ENCODE assay signal across 27 cellular contexts in the genomic region with DNA sequence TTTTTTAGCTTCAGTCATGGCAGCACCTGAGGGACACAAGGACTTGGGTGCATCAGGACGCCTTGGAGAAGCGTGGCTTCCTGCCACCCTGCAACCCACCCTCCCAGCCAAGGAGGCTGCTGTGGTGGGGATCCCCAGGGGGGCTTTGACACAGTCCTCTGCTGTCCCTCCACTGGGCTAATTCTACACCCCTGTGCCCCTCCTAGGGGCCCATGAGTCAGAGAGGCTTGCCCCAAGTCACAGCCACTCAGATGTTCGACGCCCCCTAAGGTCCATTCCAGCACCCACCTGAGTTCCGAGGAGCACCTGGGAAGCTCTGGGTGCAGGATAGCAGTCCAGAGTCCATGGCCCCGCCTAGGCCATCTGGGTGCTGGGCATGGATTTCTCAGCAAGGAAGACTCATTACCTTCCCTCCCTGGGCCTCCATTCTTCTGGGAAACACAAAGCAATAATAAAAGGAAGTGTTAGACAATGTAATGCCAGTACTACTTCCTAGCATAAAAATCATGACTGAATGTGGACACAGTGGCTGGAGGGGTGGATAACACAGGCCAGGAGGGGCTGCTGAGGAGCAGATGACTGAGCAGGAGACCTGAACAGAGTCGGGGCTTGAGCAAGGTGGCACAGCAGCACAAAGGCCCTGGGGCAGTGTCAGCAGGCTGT. TPM values are rescaled to one million over a fixed set of nuclear protein-coding genes. Genes with fewer than 3 reads are reported as not detected.
DNase-seq lines count a peak whose midpoint lies in the region; ATAC-seq, FAIRE-seq and TF ChIP-seq lines count a peak whose summit lies in the region.
"Had no signal": no experiment of that assay in that cellular context is flagged by ENCODE, and none has a peak within 500 bp of the region (broad histone marks: within the 10 kb centered on the region; RNA-seq: fewer than 3 reads in every experiment).

No MANE protein-coding gene starts in this region.

- no peak overlapping the region for H4K5ac ChIP-seq in H1 (ENCODE audit: insufficient read length, low read depth, low read length)

- H3K14ac ChIP-seq in H1 (ENCODE audit: insufficient read length) = no peak overlapping the region

- H3K4me2 ChIP-seq in Karpas-422 (ENCODE audit: low read depth, low read length, poor library complexity, severe bottlenecking) (no peak overlapping the region), H1 (ENCODE audit: insufficient read depth in 1 of 2, low read depth in 2 of 2, low read length in 2 of 2) (no peak overlapping the region)

- H4K91ac ChIP-seq in H1 (replicated peaks; ENCODE audit: insufficient read length, low read length) = no peak overlapping the region

- H2BK20ac ChIP-seq in H1 (ENCODE audit: low read length) = no peak overlapping the region

- H2AK5ac ChIP-seq in H1 (ENCODE audit: low read depth, low read length) = no peak overlapping the region

- H3K4me3 ChIP-seq in Karpas-422 (ENCODE audit: low read length) = no peak overlapping the region
- no peak overlapping the region for H3K4me3 ChIP-seq in H1 (ENCODE audit: extremely low read depth in 1 of 4, insufficient read depth in 2 of 4, low read depth in 3 of 4, low read length in 4 of 4)
- no peak overlapping the region for H3K4me3 ChIP-seq in upper lobe of right lung
- H3K4me3 ChIP-seq in esophagus squamous epithelium = no peak overlapping the region
- H3K4me3 ChIP-seq: K562 had no signal

- H2BK120ac ChIP-seq in H1 (replicated peaks; ENCODE audit: low read depth, low read length) = no peak overlapping the region

- DNase-seq in Karpas-422 = peak; percentile 17
- DNase-seq in H1 (ENCODE audit: low read depth in 1 of 2, low spot score in 2 of 2) = no peak
- peak; percentile 53 for DNase-seq in mesenteric fat pad (ENCODE audit: low spot score)
- peak; percentile 50 for DNase-seq in upper lobe of right lung
- no peak for DNase-seq in esophagus squamous epithelium (lab: John Stamatoyannopoulos, UW)
- no peak for DNase-seq in H54 (ENCODE audit: insufficient read length, low spot score)
- DNase-seq in T1000 (lab: John Stamatoyannopoulos, UW) = no peak
- DNase-seq: C1 segment of cervical spinal cord; CD4-positive, alpha-beta memory T cell; COR-L47; MV-4-11; NCI-H1105; NCI-H1436 treated with DMSO at 0.1 percent for 48 hours; NCI-H187 treated with DMSO at 0.1 percent for 48 hours; NCI-H2107; NCI-H524; NCI-H774; PC-3; Right ventricle myocardium superior; RPMI8226 had no signal

- no peak for TF ChIP-seq CTCF in H1 (IDR thresholded peaks at IDR 0.05; ENCODE audit: control extremely low read depth in 1 of 3, insufficient read depth in 1 of 3, low read depth in 1 of 3, low read length in 3 of 3)
- no peak for TF ChIP-seq CTCF in upper lobe of right lung (IDR thresholded peaks at IDR 0.05)
- no peak for TF ChIP-seq CTCF in esophagus squamous epithelium (IDR thresholded peaks at IDR 0.05)

- no peaks in the 10 kb centered on the region for H3K36me3 ChIP-seq in Karpas-422 (ENCODE audit: insufficient read depth, low read length)
- peaks cover 0 to 26% (median 12%) of the 10 kb centered on the region in 4 experiments; a peak in 5 of 8 replicates for H3K36me3 ChIP-seq in H1 (ENCODE audit: control insufficient read depth in 2 of 4, insufficient read depth in 4 of 4, low read length in 3 of 4)
- H3K36me3 ChIP-seq in upper lobe of right lung = no peaks in the 10 kb centered on the region
- no peaks in the 10 kb centered on the region for H3K36me3 ChIP-seq in esophagus squamous epithelium

- H3K18ac ChIP-seq in H1 (ENCODE audit: extremely low read depth, low read length) = peak overlapping the region; percentile 32

- H3K79me2 ChIP-seq in Karpas-422 (ENCODE audit: low read length) (no peaks in the 10 kb centered on the region), H1 (ENCODE audit: control insufficient read depth in 1 of 2, insufficient read depth in 2 of 2, low read length in 2 of 2) (no peaks in the 10 kb centered on the region)

- no peak for ATAC-seq in upper lobe of right lung
- ATAC-seq: K562, PC-3 had no signal

- POLR2A ChIA-PET in H1 (lab: Charles Lee; ENCODE audit: partially characterized antibody) = interaction anchor here (0.8 to 8.5 kb wide), 7 partner anchors 9 to 45 kb away, joined by 3 to 70 read pairs (median 5); no protein-coding TSS in a partner anchor

- H2BK12ac ChIP-seq in H1 (ENCODE audit: low read depth, low read length) = no peak overlapping the region

- TF ChIP-seq EP300 in H1 (IDR thresholded peaks at IDR 0.05; ENCODE audit: borderline replicate concordance in 1 of 2, low read depth in 2 of 2, low read length in 2 of 2) = no peak

- H4K8ac ChIP-seq in H1 (ENCODE audit: extremely low read depth, insufficient read depth, low read length) = no peak overlapping the region

- no peak for TF ChIP-seq POLR2A in H1 (IDR thresholded peaks at IDR 0.05; ENCODE audit: control extremely low read depth in 1 of 2, low read depth in 2 of 2, low read length in 2 of 2)
- no peak for TF ChIP-seq POLR2A in esophagus squamous epithelium (IDR thresholded peaks at IDR 0.05)
- no peak for TF ChIP-seq POLR2A in H54 (IDR thresholded peaks at IDR 0.05; ENCODE audit: low read depth, low read length)

- H2AFZ ChIP-seq in Karpas-422 (ENCODE audit: low read length) (no peak overlapping the region), H1 (ENCODE audit: low read length) (no peak overlapping the region)

- H3K9me3 ChIP-seq in Karpas-422 (ENCODE audit: low read length) (no peaks in the 10 kb centered on the region), H1 (ENCODE audit: insufficient read depth in 2 of 2, low read depth in 1 of 2, low read length in 1 of 2) (no peaks in the 10 kb centered on the region), upper lobe of right lung (no peaks in the 10 kb centered on the region), esophagus squamous epithelium (no peaks in the 10 kb centered on the region)

- intact Hi-C loops in upper lobe of right lung (cut with DNase I) = no loop called here
- intact Hi-C loops in esophagus squamous epithelium (cut with DNase I) = no loop called here

- H3K4ac ChIP-seq in H1 (replicated peaks; ENCODE audit: insufficient read length, low read depth, low read length) = no peak overlapping the region

- WGBS in H1 (ENCODE audit: extremely low coverage in 1 of 2, insufficient coverage in 1 of 2, insufficient read length in 1 of 2, insufficient replicate concordance in 2 of 2, low coverage in 1 of 2, low lambda C conversion rate in 2 of 2, missing lambda C conversion rate in 1 of 2), 2 experiments = 85% methylated on average over 7 of the region's 7 CpGs; no CpG with 5 or more reads in 1 of the 2 experiments
- 57 to 66% methylated on average over 2 to 4 of the region's 7 CpGs for WGBS in esophagus squamous epithelium, 2 donors

- H2BK5ac ChIP-seq in H1 (ENCODE audit: low read depth, low read length) = no peak overlapping the region

- TF ChIP-seq RAD21 in H1 (IDR thresholded peaks at IDR 0.05 in 1 of 2, conservative IDR thresholded peaks at IDR 0.05 in 1 of 2; ENCODE audit: low read depth in 2 of 2, low read length in 2 of 2) = no peak

- H3K27ac ChIP-seq in Karpas-422 (ENCODE audit: low read length) = no peak overlapping the region
- no peak overlapping the region for H3K27ac ChIP-seq in H1 (ENCODE audit: low read depth, low read length)
- no peak overlapping the region for H3K27ac ChIP-seq in upper lobe of right lung
- no peak overlapping the region for H3K27ac ChIP-seq in esophagus squamous epithelium

- H3K9ac ChIP-seq in Karpas-422 (ENCODE audit: low read length) (no peak overlapping the region), H1 (replicated peaks in 1 of 4; ENCODE audit: extremely low read depth in 1 of 4, low read depth in 3 of 4, low read length in 3 of 4) (no peak overlapping the region)

- H2BK15ac ChIP-seq in H1 (ENCODE audit: low read length) = no peak overlapping the region

- H3K9me2 ChIP-seq in Karpas-422 (replicated peaks; ENCODE audit: insufficient read depth, low read length) = no peaks in the 10 kb centered on the region

- CTCF ChIA-PET in H1 (lab: Charles Lee; ENCODE audit: partially characterized antibody) = interaction anchor here (0.5 to 3.6 kb wide), 8 partner anchors 9 to 45 kb away, joined by 3 to 16 read pairs (median 4); no protein-coding TSS in a partner anchor

- FAIRE-seq in H1 (lab: Jason Lieb, UNC) = no peak
- FAIRE-seq in H54 (lab: Jason Lieb, UNC) = no peak
- FAIRE-seq: A204.1, G401.6, K562 had no signal

- no peaks in the 10 kb centered on the region; the same call in 1 of the 2 replicates for H3K79me1 ChIP-seq in H1 (ENCODE audit: low read depth, low read length)

- no peak overlapping the region for H3K23ac ChIP-seq in H1 (ENCODE audit: insufficient read length)

- no peak overlapping the region for H3K56ac ChIP-seq in H1 (replicated peaks; ENCODE audit: insufficient read length, low read depth, low read length)

- no peaks in the 10 kb centered on the region; the same call in 1 of the 2 replicates for H3K23me2 ChIP-seq in H1 (ENCODE audit: low read depth, low read length)

- H3K4me1 ChIP-seq in Karpas-422 (ENCODE audit: low read length) (peaks cover 18% of the 10 kb centered on the region), H1 (replicated peaks in 1 of 4; ENCODE audit: control insufficient read depth in 3 of 4, insufficient read depth in 4 of 4, low read length in 3 of 4) (peaks cover 0 to 2% (median 0%) of the 10 kb centered on the region in 4 experiments; a peak in 2 of 7 replicates), upper lobe of right lung (no peaks in the 10 kb centered on the region), esophagus squamous epithelium (no peaks in the 10 kb centered on the region)

- H3K27me3 ChIP-seq in Karpas-422 (ENCODE audit: low read length) (no peaks in the 10 kb centered on the region), H1 (replicated peaks in 1 of 4; ENCODE audit: control insufficient read depth in 3 of 4, extremely low read depth in 1 of 4, insufficient read depth in 3 of 4, low read length in 3 of 4) (no peaks in the 10 kb centered on the region), upper lobe of right lung (peaks cover 9% of the 10 kb centered on the region), esophagus squamous epithelium (peaks cover 0 to 68% (median 0%) of the 10 kb centered on the region in 4 donors)

- H4K20me1 ChIP-seq in Karpas-422 (ENCODE audit: insufficient read depth, low read depth, low read length) (no peaks in the 10 kb centered on the region), H1 (replicated peaks in 1 of 2; ENCODE audit: control insufficient read depth in 1 of 2, insufficient read depth in 2 of 2, low read length in 2 of 2) (peaks cover 0 to 2% of the 10 kb centered on the region in 2 experiments)

RNA-seq across cellular contexts. Expression of gene ALPG, which starts 3.7 kb away (rescaled TPM):
- total RNA-seq in Karpas-422 (2014; rRNA removed; shearing (Covaris generic); ENCODE audit: low replicate concordance) = not detected in 2 replicates
- total RNA-seq in H1 (2021; fragmentation: NEBNext Ultra II Directional; extraction: Animal tissue kit (Norgen Biotek cat#: 25700)) = 0.56 and 0.75 TPM in 2 replicates
- 2.1 and 3.2 TPM in 2 replicates for polyA plus RNA-seq in H1 (2011; rRNA removed)
- polyA plus RNA-seq in H1 (2011; cell fraction: cytosol; rRNA removed) = 1.2 TPM
- polyA plus RNA-seq in H1 (2011; cell fraction: nucleus; rRNA removed) = 2.3 TPM
- 1.1 to 3.0 TPM (median 2.2 TPM) in 4 replicates for polyA plus RNA-seq in H1 (2012, experiment 1 of 2)
- polyA plus RNA-seq in H1 (2012, experiment 2 of 2) = 1.0 TPM
- polyA plus RNA-seq in H1 (2013, experiment 1 of 2) = 1.4 TPM
- polyA plus RNA-seq in H1 (2013, experiment 2 of 2) = 1.1 TPM
- polyA minus RNA-seq in H1 (2011; rRNA and poly(A)+ RNA removed) = 0.44 and 0.57 TPM in 2 replicates
- polyA minus RNA-seq in H1 (2011; cell fraction: cytosol; rRNA and poly(A)+ RNA removed) = 0.88 TPM
- polyA minus RNA-seq in H1 (2011; cell fraction: nucleus; rRNA and poly(A)+ RNA removed) = 0.70 TPM
- total RNA-seq in mesenteric fat pad = not detected
- 0.49 TPM for total RNA-seq in upper lobe of right lung
- total RNA-seq in esophagus squamous epithelium = not detected
- total RNA-seq: CD4-positive, alpha-beta memory T cell; K562; LHCN-M2; MCF 10A; Right ventricle myocardium superior; SK-MEL-5 had no signal
- polyA plus RNA-seq: AG04450; CD4-positive, alpha-beta memory T cell; K562 had no signal

RNA-seq across cellular contexts. Expression of gene ALPP, which starts 31.8 kb away (rescaled TPM):
- total RNA-seq in Karpas-422 (2014; rRNA removed; shearing (Covaris generic); ENCODE audit: low replicate concordance) = not detected in 2 replicates
- 0.15 TPM in 1 of 2 replicates, not detected in the other for total RNA-seq in H1 (2021; fragmentation: NEBNext Ultra II Directional; extraction: Animal tissue kit (Norgen Biotek cat#: 25700))
- 0.15 and 0.20 TPM in 2 replicates for polyA plus RNA-seq in H1 (2011; rRNA removed)
- polyA plus RNA-seq in H1 (2011; cell fraction: cytosol; rRNA removed) = 0.06 TPM
- polyA plus RNA-seq in H1 (2011; cell fraction: nucleus; rRNA removed) = 0.19 TPM
- polyA plus RNA-seq in H1 (2012, experiment 1 of 2) = 0.28 to 0.85 TPM (median 0.65 TPM) in 4 replicates
- polyA plus RNA-seq in H1 (2012, experiment 2 of 2) = 0.07 TPM
- 0.12 TPM for polyA plus RNA-seq in H1 (2013, experiment 1 of 2)
- 0.06 TPM for polyA plus RNA-seq in H1 (2013, experiment 2 of 2)
- 0.06 and 0.07 TPM in 2 replicates for polyA minus RNA-seq in H1 (2011; rRNA and poly(A)+ RNA removed)
- not detected for polyA minus RNA-seq in H1 (2011; cell fraction: cytosol; rRNA and poly(A)+ RNA removed)
- not detected for polyA minus RNA-seq in H1 (2011; cell fraction: nucleus; rRNA and poly(A)+ RNA removed)
- total RNA-seq in mesenteric fat pad (not detected), upper lobe of right lung (9.5 TPM), esophagus squamous epithelium (not detected)
- total RNA-seq: CD4-positive, alpha-beta memory T cell; K562; LHCN-M2; Right ventricle myocardium superior; SK-MEL-5 had no signal
- polyA plus RNA-seq: AG04450; CD4-positive, alpha-beta memory T cell had no signal

RNA-seq across cellular contexts. Expression of gene ALPI, which starts 45.6 kb away (rescaled TPM):
- not detected in 2 replicates for total RNA-seq in Karpas-422 (2014; rRNA removed; shearing (Covaris generic); ENCODE audit: low replicate concordance)
- total RNA-seq in H1 (2021; fragmentation: NEBNext Ultra II Directional; extraction: Animal tissue kit (Norgen Biotek cat#: 25700)) = not detected in 2 replicates
- not detected in 2 replicates for polyA plus RNA-seq in H1 (2011; rRNA removed)
- not detected for polyA plus RNA-seq in H1 (2011; cell fraction: cytosol; rRNA removed)
- polyA plus RNA-seq in H1 (2011; cell fraction: nucleus; rRNA removed) = not detected
- not detected in 4 replicates for polyA plus RNA-seq in H1 (2012, experiment 1 of 2)
- not detected for polyA plus RNA-seq in H1 (2012, experiment 2 of 2)
- polyA plus RNA-seq in H1 (2013, experiment 1 of 2) = not detected
- not detected for polyA plus RNA-seq in H1 (2013, experiment 2 of 2)
- polyA minus RNA-seq in H1 (2011; rRNA and poly(A)+ RNA removed) = not detected in 2 replicates
- not detected for polyA minus RNA-seq in H1 (2011; cell fraction: cytosol; rRNA and poly(A)+ RNA removed)
- not detected for polyA minus RNA-seq in H1 (2011; cell fraction: nucleus; rRNA and poly(A)+ RNA removed)
- total RNA-seq in mesenteric fat pad = 0.71 TPM
- total RNA-seq in upper lobe of right lung = not detected
- not detected for total RNA-seq in esophagus squamous epithelium
- total RNA-seq: CD4-positive, alpha-beta memory T cell; K562; LHCN-M2; MCF 10A; PC-3; Right ventricle myocardium superior; SK-MEL-5 had no signal
- polyA plus RNA-seq: AG04450; CD4-positive, alpha-beta memory T cell; K562 had no signal

Comparison
In these comparisons a context has a peak if more than half of its experiments do, and no peak if none do; other contexts are left out.
1. DNase-seq: peak in Karpas-422 (single experiment), mesenteric fat pad (single experiment) and upper lobe of right lung (single experiment); none in H1 (0 of 2), esophagus squamous epithelium (single experiment), H54 (single experiment) and T1000 (single experiment).